In the genomic region with DNA sequence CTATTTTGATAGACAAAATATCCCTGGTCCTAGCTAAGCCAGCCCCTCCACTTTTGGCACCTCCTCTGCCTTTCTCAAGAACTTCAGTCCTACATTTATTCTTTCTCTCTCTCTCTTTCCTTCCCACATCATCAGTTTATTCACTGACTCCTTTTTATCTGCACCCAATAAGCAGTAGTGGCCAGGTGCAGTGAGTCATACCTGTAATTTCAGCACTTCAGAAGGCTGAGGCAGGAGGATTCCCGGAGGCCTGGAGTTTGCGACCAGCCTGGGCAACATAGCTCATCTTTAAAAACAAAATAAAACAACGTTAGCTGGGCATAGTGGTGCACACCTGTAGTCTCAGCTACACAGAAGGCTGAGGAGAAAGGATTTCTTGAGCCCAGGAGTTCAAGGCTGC, we compare ENCODE assay signal across 34 cellular contexts. TPM values are rescaled to one million over a fixed set of nuclear protein-coding genes. Genes with fewer than 3 reads are reported as not detected.
"Had no signal": no experiment of that assay in that cellular context is flagged by ENCODE, and none has a peak within 500 bp of the region (broad histone marks: within the 10 kb centered on the region; RNA-seq: fewer than 3 reads in every experiment).

No MANE protein-coding gene starts in this region.

- H3K4me3 ChIP-seq: adrenal gland, body of pancreas, esophagus muscularis mucosa, pancreas, prostate gland, skin epidermis, thoracic aorta had no signal

- H3K4me1 Mint-ChIP-seq: activated naive CD8-positive, alpha-beta T cell treated with anti-CD3 and anti-CD28 coated beads for 36 hours; memory B cell; naive thymus-derived CD4-positive, alpha-beta T cell; neural crest cell; stimulated activated effector memory CD8-positive, alpha-beta T cell treated with anti-CD3 and anti-CD28 coated beads, Interleukin-12 subunit alpha, Interleukin-12 subunit beta, amount 100 ng/mL, for 72 hours had no signal

- FAIRE-seq: endothelial cell of umbilical vein, islet of Langerhans, pancreas, TTC549, urothelium cell line had no signal

- DNase-seq: activated CD4-positive, alpha-beta memory T cell treated with anti-CD3 and anti-CD28 coated beads for 36 hours; activated CD4-positive, alpha-beta T cell treated with anti-CD3 and anti-CD28 coated beads for 4 hours; activated CD8-positive, alpha-beta memory T cell treated with anti-CD3 and anti-CD28 coated beads, Interleukin-2, amount 50 U/mL, for 4 hours; activated effector memory CD4-positive, alpha-beta T cell treated with anti-CD3 and anti-CD28 coated beads, Interleukin-2, amount 50 U/mL, for 16 hours; activated naive CD4-positive, alpha-beta T cell treated with anti-CD3 and anti-CD28 coated beads for 36 hours; activated naive CD8-positive, alpha-beta T cell treated with anti-CD3 and anti-CD28 coated beads for 36 hours; activated T-cell treated with anti-CD3 and anti-CD28 coated beads, Interleukin-2, amount 50 U/mL, for 1 hour; adrenal gland; aorta; body of pancreas; foreskin melanocyte; left colon; naive thymus-derived CD4-positive, alpha-beta T cell; pancreas; retina; stimulated activated CD4-positive, alpha-beta T cell treated with anti-CD3 and anti-CD28 coated beads, Interleukin-12 subunit alpha, Interleukin-12 subunit beta, amount 100 ng/mL, for 4 hours; stimulated activated CD4-positive, alpha-beta T cell treated with anti-CD3 and anti-CD28 coated beads, Interleukin-4, amount 100 ng/mL, for 24 hours; T-helper 9 cell had no signal

- ATAC-seq: body of pancreas; left colon; naive thymus-derived CD4-positive, alpha-beta T cell; pancreas; sciatic nerve; stimulated activated effector memory CD8-positive, alpha-beta T cell treated with anti-CD3 and anti-CD28 coated beads, Interleukin-12 subunit alpha, Interleukin-12 subunit beta, amount 100 ng/mL, for 72 hours had no signal

- H3K27ac Mint-ChIP-seq: activated CD4-positive, alpha-beta memory T cell treated with anti-CD3 and anti-CD28 coated beads for 36 hours; activated naive CD4-positive, alpha-beta T cell treated with anti-CD3 and anti-CD28 coated beads for 36 hours; activated naive CD8-positive, alpha-beta T cell treated with anti-CD3 and anti-CD28 coated beads for 36 hours; activated T-helper 1 cell treated with anti-CD3 and anti-CD28 coated beads, Interleukin-12 subunit alpha, Interleukin-12 subunit beta, Interleukin-2, Interleukin-4 antibody, amounts not matched to agents 30 ng/mL and 10 ng/mL and 1 ng/mL, durations not matched to agents 14 hours and 24 hours and 36 hours; memory B cell; naive thymus-derived CD4-positive, alpha-beta T cell; stimulated activated effector memory CD8-positive, alpha-beta T cell treated with anti-CD3 and anti-CD28 coated beads, Interleukin-12 subunit alpha, Interleukin-12 subunit beta, amount 100 ng/mL, for 72 hours; stimulated activated naive CD8-positive, alpha-beta T cell treated with anti-CD3 and anti-CD28 coated beads, Interleukin-15, Interleukin-2, amounts not matched to agents 100 ng/mL and 50 ng/mL, for 24 hours; T-helper 1 cell treated with Interleukin-12 subunit alpha and Interleukin-12 subunit beta and Interleukin-4 antibody, amounts not matched to agents 30 μg/mL and 1 μg/mL, for 36 hours had no signal

- H3K27me3 ChIP-seq: adrenal gland, body of pancreas, esophagus muscularis mucosa, pancreas had no signal

- H3K9me3 ChIP-seq: adrenal gland, body of pancreas, esophagus muscularis mucosa, pancreas, prostate gland, thoracic aorta had no signal

- H3K36me3 ChIP-seq: adrenal gland, esophagus muscularis mucosa, pancreas, prostate gland, thoracic aorta had no signal

- H3K27ac ChIP-seq: adrenal gland, body of pancreas, esophagus muscularis mucosa, pancreas, prostate gland, skin epidermis, thoracic aorta, VCaP had no signal

- H3K9me3 Mint-ChIP-seq: activated CD4-positive, alpha-beta memory T cell treated with anti-CD3 and anti-CD28 coated beads for 36 hours; activated naive CD4-positive, alpha-beta T cell treated with anti-CD3 and anti-CD28 coated beads for 36 hours; activated naive CD8-positive, alpha-beta T cell treated with anti-CD3 and anti-CD28 coated beads for 36 hours; activated T-helper 1 cell treated with anti-CD3 and anti-CD28 coated beads, Interleukin-12 subunit alpha, Interleukin-12 subunit beta, Interleukin-2, Interleukin-4 antibody, amounts not matched to agents 30 ng/mL and 10 ng/mL and 1 ng/mL, durations not matched to agents 14 hours and 24 hours and 36 hours; memory B cell; naive thymus-derived CD4-positive, alpha-beta T cell; neural crest cell; stimulated activated effector memory CD8-positive, alpha-beta T cell treated with anti-CD3 and anti-CD28 coated beads, Interleukin-12 subunit alpha, Interleukin-12 subunit beta, amount 100 ng/mL, for 72 hours; stimulated activated naive CD8-positive, alpha-beta T cell treated with anti-CD3 and anti-CD28 coated beads, Interleukin-15, Interleukin-2, amounts not matched to agents 100 ng/mL and 50 ng/mL, for 24 hours; T-helper 1 cell treated with Interleukin-12 subunit alpha and Interleukin-12 subunit beta and Interleukin-4 antibody, amounts not matched to agents 30 μg/mL and 1 μg/mL, for 36 hours had no signal

- H3K36me3 Mint-ChIP-seq: activated CD4-positive, alpha-beta memory T cell treated with anti-CD3 and anti-CD28 coated beads for 36 hours; activated naive CD8-positive, alpha-beta T cell treated with anti-CD3 and anti-CD28 coated beads for 36 hours; memory B cell; naive thymus-derived CD4-positive, alpha-beta T cell; stimulated activated effector memory CD8-positive, alpha-beta T cell treated with anti-CD3 and anti-CD28 coated beads, Interleukin-12 subunit alpha, Interleukin-12 subunit beta, amount 100 ng/mL, for 72 hours had no signal

- H3K4me3 Mint-ChIP-seq: activated CD4-positive, alpha-beta memory T cell treated with anti-CD3 and anti-CD28 coated beads for 36 hours; activated naive CD4-positive, alpha-beta T cell treated with anti-CD3 and anti-CD28 coated beads for 36 hours; activated naive CD8-positive, alpha-beta T cell treated with anti-CD3 and anti-CD28 coated beads for 36 hours; activated T-helper 1 cell treated with anti-CD3 and anti-CD28 coated beads, Interleukin-12 subunit alpha, Interleukin-12 subunit beta, Interleukin-2, Interleukin-4 antibody, amounts not matched to agents 30 ng/mL and 10 ng/mL and 1 ng/mL, durations not matched to agents 14 hours and 24 hours and 36 hours; memory B cell; naive thymus-derived CD4-positive, alpha-beta T cell; neural crest cell; stimulated activated effector memory CD8-positive, alpha-beta T cell treated with anti-CD3 and anti-CD28 coated beads, Interleukin-12 subunit alpha, Interleukin-12 subunit beta, amount 100 ng/mL, for 72 hours; stimulated activated naive CD8-positive, alpha-beta T cell treated with anti-CD3 and anti-CD28 coated beads, Interleukin-15, Interleukin-2, amounts not matched to agents 100 ng/mL and 50 ng/mL, for 24 hours; T-helper 1 cell treated with Interleukin-12 subunit alpha and Interleukin-12 subunit beta and Interleukin-4 antibody, amounts not matched to agents 30 μg/mL and 1 μg/mL, for 36 hours had no signal

- H3K4me1 ChIP-seq: adrenal gland, body of pancreas, esophagus muscularis mucosa, pancreas, prostate gland had no signal

RNA-seq across cellular contexts. Expression of gene NRP1, which starts 19.4 kb away (rescaled TPM):
- polyA plus RNA-seq: naive thymus-derived CD4-positive, alpha-beta T cell had no signal
